Comparison of ENCODE assay signal across 1 cellular context in the genomic region with DNA sequence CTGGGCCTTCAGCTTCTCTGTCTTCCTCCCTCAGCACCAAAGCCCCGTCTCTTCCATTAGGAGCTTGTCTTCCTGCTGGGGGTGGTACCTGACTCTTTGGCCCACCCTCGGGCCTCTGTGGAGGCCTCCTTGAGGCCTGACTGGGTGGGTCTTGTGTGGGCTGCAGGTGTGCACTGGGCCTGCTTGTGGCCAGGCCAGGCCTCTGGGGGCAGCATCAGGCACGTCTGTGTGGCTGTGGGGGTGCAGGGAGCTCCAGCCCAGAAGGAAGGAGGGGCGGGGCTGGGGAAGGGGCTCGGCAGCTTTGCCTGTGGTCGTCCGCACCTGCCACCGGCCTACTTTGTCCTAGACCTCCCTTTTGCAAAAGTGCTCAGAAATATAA.
TF ChIP-seq lines count a peak whose summit lies in the region.

No MANE protein-coding gene starts in this region.

TF ChIP-seq in GM12878, 131 proteins besides CTCF, POLR2A, EP300 and RAD21:
- no peak for TF ChIP-seq ZBED1 (IDR thresholded peaks at IDR 0.05; ENCODE audit: borderline replicate concordance)
- TF ChIP-seq, protein P1, sequence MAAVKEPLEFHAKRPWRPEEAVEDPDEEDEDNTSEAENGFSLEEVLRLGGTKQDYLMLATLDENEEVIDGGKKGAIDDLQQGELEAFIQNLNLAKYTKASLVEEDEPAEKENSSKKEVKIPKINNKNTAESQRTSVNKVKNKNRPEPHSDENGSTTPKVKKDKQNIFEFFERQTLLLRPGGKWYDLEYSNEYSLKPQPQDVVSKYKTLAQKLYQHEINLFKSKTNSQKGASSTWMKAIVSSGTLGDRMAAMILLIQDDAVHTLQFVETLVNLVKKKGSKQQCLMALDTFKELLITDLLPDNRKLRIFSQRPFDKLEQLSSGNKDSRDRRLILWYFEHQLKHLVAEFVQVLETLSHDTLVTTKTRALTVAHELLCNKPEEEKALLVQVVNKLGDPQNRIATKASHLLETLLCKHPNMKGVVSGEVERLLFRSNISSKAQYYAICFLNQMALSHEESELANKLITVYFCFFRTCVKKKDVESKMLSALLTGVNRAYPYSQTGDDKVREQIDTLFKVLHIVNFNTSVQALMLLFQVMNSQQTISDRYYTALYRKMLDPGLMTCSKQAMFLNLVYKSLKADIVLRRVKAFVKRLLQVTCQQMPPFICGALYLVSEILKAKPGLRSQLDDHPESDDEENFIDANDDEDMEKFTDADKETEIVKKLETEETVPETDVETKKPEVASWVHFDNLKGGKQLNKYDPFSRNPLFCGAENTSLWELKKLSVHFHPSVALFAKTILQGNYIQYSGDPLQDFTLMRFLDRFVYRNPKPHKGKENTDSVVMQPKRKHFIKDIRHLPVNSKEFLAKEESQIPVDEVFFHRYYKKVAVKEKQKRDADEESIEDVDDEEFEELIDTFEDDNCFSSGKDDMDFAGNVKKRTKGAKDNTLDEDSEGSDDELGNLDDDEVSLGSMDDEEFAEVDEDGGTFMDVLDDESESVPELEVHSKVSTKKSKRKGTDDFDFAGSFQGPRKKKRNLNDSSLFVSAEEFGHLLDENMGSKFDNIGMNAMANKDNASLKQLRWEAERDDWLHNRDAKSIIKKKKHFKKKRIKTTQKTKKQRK (IDR thresholded peaks at IDR 0.05; ENCODE audit: low read depth, low read length) = no peak
- TF ChIP-seq MEF2A (IDR thresholded peaks at IDR 0.05; ENCODE audit: insufficient read depth, low read depth, low read length) = no peak
